Comparison of ENCODE assay signal across 8 cellular contexts in the genomic region with DNA sequence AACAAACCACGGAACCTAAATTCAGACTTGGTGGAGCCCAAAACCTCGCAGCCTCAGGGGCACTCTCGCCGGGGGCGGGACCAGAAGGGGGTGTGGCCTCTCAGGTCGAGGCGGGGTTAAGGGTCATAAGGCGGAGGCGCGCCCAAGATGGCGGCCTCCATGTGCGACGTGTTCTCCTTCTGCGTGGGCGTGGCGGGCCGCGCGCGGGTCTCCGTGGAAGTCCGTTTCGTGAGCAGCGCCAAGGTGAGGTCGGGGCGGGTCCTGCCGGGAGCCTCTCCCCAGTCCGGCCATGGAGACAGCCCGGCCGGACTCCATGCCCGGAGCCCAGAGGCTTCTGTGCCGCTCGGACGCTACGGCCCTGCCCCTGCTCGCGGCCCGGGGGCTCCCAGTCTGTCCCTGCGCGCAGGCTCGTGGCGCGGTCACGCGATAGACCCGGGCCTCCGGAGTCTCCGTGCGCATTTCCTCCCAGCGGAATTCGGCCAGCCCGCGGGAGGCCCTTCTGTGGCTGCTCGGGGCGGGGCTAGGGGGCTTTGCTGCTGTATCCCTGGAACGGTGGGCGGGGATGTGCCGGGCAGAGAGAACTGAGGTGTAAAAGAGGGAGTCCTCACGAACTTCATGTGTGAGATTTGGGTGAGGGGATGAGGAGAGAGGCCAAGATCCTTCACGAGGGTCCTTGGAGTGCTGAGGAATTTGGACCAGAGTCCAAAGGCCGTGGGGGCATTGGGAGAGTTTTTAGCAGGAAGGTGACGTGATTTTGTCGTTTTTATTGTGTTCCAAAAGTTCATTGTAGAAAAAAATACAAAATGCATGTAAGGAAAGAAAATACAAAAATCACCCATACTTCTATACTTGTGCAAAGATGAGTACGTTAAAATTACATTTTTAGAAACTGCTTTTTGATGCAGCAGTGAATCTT. TPM values are rescaled to one million over a fixed set of nuclear protein-coding genes. Genes with fewer than 3 reads are reported as not detected.
DNase-seq lines count a peak whose midpoint lies in the region; ATAC-seq, FAIRE-seq and TF ChIP-seq lines count a peak whose summit lies in the region.

A gene (plus strand): TSS at position 126 of the 916 bp plus-strand sequence. CDS start 22 bp downstream, at position 148.

- WGBS in adipose tissue, 3 donors: 0 to 1% (median 1%) methylated on average over 64 of the region's 64 CpGs

- peak; percentile 81 for FAIRE-seq in urothelium cell line (lab: Jason Lieb, UNC)

- H3K9me3 Mint-ChIP-seq in T-cell: no peaks in the 10 kb centered on the region

- H3K4me3 Mint-ChIP-seq in T-cell: peak within 1 kb of the TSS; percentile 79 to 93 (median 81)

- H3K4me1 Mint-ChIP-seq in T-cell: peaks cover 38 to 41% (median 38%) of the 10 kb centered on the region in 3 donors

- H3K27me3 ChIP-seq in left ventricle myocardium inferior (ENCODE audit: low read depth): no peaks in the 10 kb centered on the region

- peaks cover 38% of the 10 kb centered on the region for H3K4me1 ChIP-seq in left ventricle myocardium inferior

- peak within 1 kb of the TSS; percentile 85 for H3K4me3 ChIP-seq in GM12875 (ENCODE audit: low read depth, low read length)
- H3K4me3 ChIP-seq in left ventricle myocardium inferior: peak within 1 kb of the TSS; percentile 92

- ATAC-seq in HG02642 (IDR thresholded peaks at IDR 0.05; ENCODE audit: poor library complexity, unreplicated experiment): peak; percentile 92
- ATAC-seq in T-cell (replicated peaks in 1 of 4): peak; percentile 95 to 97 (median 96)

- H3K27ac Mint-ChIP-seq in T-cell: peak within 1 kb of the TSS; percentile 93 to 94

- H3K27ac ChIP-seq in adipose tissue (ENCODE audit: low read depth, low read length) (no peak within 1 kb of the TSS), left ventricle myocardium inferior (replicated peaks) (peak within 1 kb of the TSS; percentile 75)

- no peaks in the 10 kb centered on the region for H3K9me3 ChIP-seq in left ventricle myocardium inferior (replicated peaks)

- DNase-seq in NCI-H1105 treated with DMSO at 0.1 percent for 48 hours (lab: John Stamatoyannopoulos, UW): peak; percentile 67
- peak; percentile 76 to 94 (median 88) for DNase-seq in T-cell
- peak; percentile 85 for DNase-seq in left ventricle myocardium inferior
- DNase-seq in pulmonary artery endothelial cell (ENCODE audit: low read depth, low spot score): peak; percentile 39
- peak; percentile 95 for DNase-seq in urothelium cell line (ENCODE audit: low spot score)

- H3K36me3 Mint-ChIP-seq in T-cell: no peaks in the 10 kb centered on the region

- CTCF ChIA-PET in T-cell (lab: Charles Lee): interaction anchor here (0.6 to 2.6 kb wide), 8 partner anchors 16 to 906 kb away, joined by 3 to 35 read pairs (median 4); a partner anchor contains a TSS

- H3K36me3 ChIP-seq in left ventricle myocardium inferior: no peaks in the 10 kb centered on the region

- TF ChIP-seq CTCF in GM12875 (IDR thresholded peaks at IDR 0.05; ENCODE audit: borderline replicate concordance, insufficient read depth, low read depth, low read length) (no peak), left ventricle myocardium inferior (IDR thresholded peaks at IDR 0.05; ENCODE audit: borderline replicate concordance) (no peak)

- H3K27me3 Mint-ChIP-seq in T-cell: peaks cover under 1 to 2% of the 10 kb centered on the region in 2 donors

- POLR2A ChIA-PET in T-cell (lab: Charles Lee): interaction anchor here (0.8 to 1.0 kb wide), 2 partner anchors 19 to 22 kb away, joined by 3 to 7 read pairs; a partner anchor contains a TSS

- intact Hi-C loops in left ventricle myocardium inferior (cut with micrococcal nuclease): no loop called here

RNA-seq across cellular contexts. Expression of the gene that starts here (rescaled TPM):
- total RNA-seq in T-cell (10 to 100 TPM; 38.2 to 56.9 (median 44.5) TPM), left ventricle myocardium inferior (18.2 TPM), pulmonary artery endothelial cell (15.0 and 19.8 TPM in 2 replicates)
- polyA plus RNA-seq in adipose tissue: 10 to 100 TPM; 11.5 to 19.1 (median 17.4) TPM

Comparison
In these comparisons a context has a peak if more than half of its experiments do, and no peak if none do; other contexts are left out.
1. DNase-seq: peak in every context shown above with its lines; median percentile 95 in urothelium cell line; 88 in T-cell; 85 in left ventricle myocardium inferior; 67 in NCI-H1105 treated with DMSO at 0.1 percent for 48 hours; 39 in pulmonary artery endothelial cell.